ENCODE assay signal across 8 cellular contexts in genomic region chr1:156281281-156282142, GRCh38. TPM values are rescaled to one million over a fixed set of nuclear protein-coding genes. Genes with fewer than 3 reads are reported as not detected.
DNase-seq lines count a peak whose midpoint lies in the region; ATAC-seq, FAIRE-seq and TF ChIP-seq lines count a peak whose summit lies in the region.

No MANE protein-coding gene starts in this region.

- peaks cover 17% of the 10 kb centered on the region for H3K4me1 Mint-ChIP-seq in astrocyte (ENCODE audit: low read depth, unreplicated experiment)

- H3K27me3 Mint-ChIP-seq in astrocyte (ENCODE audit: low read depth, unreplicated experiment) = no peaks in the 10 kb centered on the region

- H3K36me3 Mint-ChIP-seq in astrocyte (ENCODE audit: low read depth, unreplicated experiment) = peaks cover 12% of the 10 kb centered on the region

- no peak for FAIRE-seq in astrocyte (lab: Jason Lieb, UNC)

- peak overlapping the region; percentile 94 for H3K4me3 Mint-ChIP-seq in astrocyte (ENCODE audit: unreplicated experiment)

- peaks cover 20% of the 10 kb centered on the region for H3K36me3 ChIP-seq in astrocyte (ENCODE audit: insufficient read depth, low read length)

- peak; percentile 26; the same call in 1 of the 3 replicates for TF ChIP-seq CTCF in GM12872 (IDR thresholded peaks at IDR 0.05; ENCODE audit: insufficient read depth, low read depth, low read length)
- TF ChIP-seq CTCF in astrocyte (IDR thresholded peaks at IDR 0.05; ENCODE audit: insufficient read depth, low read depth, low read length) = no peak

- peaks cover 47% of the 10 kb centered on the region for H4K20me1 ChIP-seq in astrocyte (ENCODE audit: insufficient read depth, low read length)

- DNase-seq in RPMI7951 (ENCODE audit: low read depth) = peak; percentile 76
- peak; percentile 34 for DNase-seq in astrocyte (ENCODE audit: low read depth)
- peak; percentile 35 for DNase-seq in iris pigment epithelial cell (ENCODE audit: low read depth)
- DNase-seq in stimulated activated CD4-positive, alpha-beta T cell treated with anti-CD3 and anti-CD28 coated beads, Interleukin-4, amount 100 ng/mL, for 24 hours = peak; percentile 63

- H3K4me2 ChIP-seq in astrocyte (ENCODE audit: low read length) = peak overlapping the region; percentile 97

- H3K79me2 ChIP-seq in astrocyte (ENCODE audit: insufficient read depth, low read length) = peaks cover 59% of the 10 kb centered on the region

- peaks cover 17% of the 10 kb centered on the region for H3K4me1 ChIP-seq in astrocyte (ENCODE audit: insufficient read depth, low read length)

- peak overlapping the region; percentile 77 for H3K27ac Mint-ChIP-seq in astrocyte (ENCODE audit: unreplicated experiment)

- no peaks in the 10 kb centered on the region for H3K27me3 ChIP-seq in astrocyte (ENCODE audit: insufficient read depth, low read length)

- peak overlapping the region; percentile 80 for H3K27ac ChIP-seq in astrocyte (ENCODE audit: low read depth, low read length)

- ATAC-seq in HG02759 (IDR thresholded peaks at IDR 0.05; ENCODE audit: unreplicated experiment) (peak; percentile 35), HG02884 (IDR thresholded peaks at IDR 0.05; ENCODE audit: unreplicated experiment) (no peak), GM21367 (IDR thresholded peaks at IDR 0.05; ENCODE audit: unreplicated experiment) (no peak)

- H3K9me3 ChIP-seq in astrocyte (ENCODE audit: insufficient read depth, low read depth, low read length) = no peaks in the 10 kb centered on the region

- no peak overlapping the region for H2AFZ ChIP-seq in astrocyte (ENCODE audit: low read depth, low read length)

- H3K4me3 ChIP-seq in astrocyte (ENCODE audit: insufficient read depth, low read depth, low read length) = peak overlapping the region; percentile 87

- peak overlapping the region; percentile 96 for H3K9ac ChIP-seq in astrocyte (ENCODE audit: low read length)

- no peaks in the 10 kb centered on the region for H3K9me3 Mint-ChIP-seq in astrocyte (ENCODE audit: unreplicated experiment)

RNA-seq across cellular contexts. Expression of gene SMG5, which starts 1.1 kb away (rescaled TPM):
- total RNA-seq in RPMI7951 (2014; rRNA removed; shearing (Covaris generic)) = 48.4 and 54.3 TPM in 2 replicates
- total RNA-seq in astrocyte = 75.6 and 81.4 TPM in 2 replicates

RNA-seq across cellular contexts. Expression of gene TMEM79, which starts 2.6 kb away (rescaled TPM):
- total RNA-seq in RPMI7951 (2014; rRNA removed; shearing (Covaris generic)) = 2.4 TPM in 2 replicates
- 3.0 and 3.2 TPM in 2 replicates for total RNA-seq in astrocyte

RNA-seq across cellular contexts. Expression of gene GLMP, which starts 14.0 kb away (rescaled TPM):
- 55.8 and 70.2 TPM in 2 replicates for total RNA-seq in RPMI7951 (2014; rRNA removed; shearing (Covaris generic))
- total RNA-seq in astrocyte = 43.6 and 52.5 TPM in 2 replicates

RNA-seq across cellular contexts. Expression of gene VHLL, which starts 17.6 kb away (rescaled TPM):
- not detected in 2 replicates for total RNA-seq in RPMI7951 (2014; rRNA removed; shearing (Covaris generic))
- 0.34 TPM in 1 of 2 replicates, not detected in the other for total RNA-seq in astrocyte

RNA-seq across cellular contexts. Expression of gene PAQR6, which starts 33.7 kb away (rescaled TPM):
- 0.12 and 0.29 TPM in 2 replicates for total RNA-seq in RPMI7951 (2014; rRNA removed; shearing (Covaris generic))
- total RNA-seq in astrocyte = 6.4 and 7.2 TPM in 2 replicates
